12 cellular contexts compared by ENCODE assay signal in genomic region chr4:80913381-80913780, GRCh38.
A peak's percentile ranks its signal among the peaks of the same experiment; 100 is the strongest.
DNase-seq lines count a peak whose midpoint lies in the region; ATAC-seq and TF ChIP-seq lines count a peak whose summit lies in the region.
"Had no signal": no experiment of that assay in that cellular context is flagged by ENCODE, and none has a peak within 500 bp of the region (broad histone marks: within the 10 kb centered on the region; RNA-seq: fewer than 3 reads in every experiment).

No MANE protein-coding gene starts in this region.

- H3K27ac ChIP-seq in aorta (ENCODE audit: low read depth in 1 of 2, low read length in 2 of 2) = no peak overlapping the region
- H3K27ac ChIP-seq: heart right ventricle had no signal

- ATAC-seq in GM21737 (IDR thresholded peaks at IDR 0.05; ENCODE audit: unreplicated experiment) (peak; percentile 81), HG03439 (IDR thresholded peaks at IDR 0.05; ENCODE audit: unreplicated experiment) (peak; percentile 91), naive B cell (ENCODE audit: low read depth in 2 of 2) (peak; percentile 79 to 87), aorta (ENCODE audit: low FRiP score) (no peak)
- ATAC-seq: heart right ventricle; naive thymus-derived CD8-positive, alpha-beta T cell had no signal

- CTCF ChIA-PET in activated naive CD4-positive, alpha-beta T cell treated with anti-CD3 and anti-CD28 coated beads for 36 hours (lab: Charles Lee) = no interaction called here

- no peak overlapping the region for H3K27ac Mint-ChIP-seq in activated naive CD4-positive, alpha-beta T cell treated with anti-CD3 and anti-CD28 coated beads for 36 hours
- H3K27ac Mint-ChIP-seq in naive B cell = peak overlapping the region in 1 of 6 donors; percentile 13
- H3K27ac Mint-ChIP-seq: activated T-helper 1 cell treated with anti-CD3 and anti-CD28 coated beads, Interleukin-12 subunit alpha, Interleukin-12 subunit beta, Interleukin-2, Interleukin-4 antibody, amounts not matched to agents 30 ng/mL and 10 ng/mL and 1 ng/mL, durations not matched to agents 14 hours and 24 hours and 36 hours; naive thymus-derived CD8-positive, alpha-beta T cell had no signal

- intact Hi-C loops in activated naive CD4-positive, alpha-beta T cell treated with anti-CD3 and anti-CD28 coated beads for 36 hours (cut with micrococcal nuclease) = no loop called here
- intact Hi-C loops in lower leg skin (cut with DNase I; ENCODE audit: low total_unique reads) = no loop called here
- intact Hi-C loops in aorta (cut with DNase I) = no loop called here

- no peaks in the 10 kb centered on the region for H3K36me3 ChIP-seq in aorta (ENCODE audit: control insufficient read depth in 1 of 2, insufficient read depth in 2 of 2, low read length in 1 of 2)
- H3K36me3 ChIP-seq: heart right ventricle had no signal

- no peaks in the 10 kb centered on the region for H3K27me3 Mint-ChIP-seq in activated naive CD4-positive, alpha-beta T cell treated with anti-CD3 and anti-CD28 coated beads for 36 hours (ENCODE audit: low read depth)
- no peaks in the 10 kb centered on the region for H3K27me3 Mint-ChIP-seq in naive B cell

- DNase-seq in activated naive CD4-positive, alpha-beta T cell treated with anti-CD3 and anti-CD28 coated beads for 36 hours = peak; percentile 35
- DNase-seq in activated naive CD4-positive, alpha-beta T cell treated with Interleukin-2 at 50 U/mL for 16 hours = no peak
- DNase-seq in naive B cell = peak; percentile 27
- no peak for DNase-seq in lower leg skin (ENCODE audit: low spot score in 2 of 2)
- no peak for DNase-seq in aorta
- no peak for DNase-seq in dedifferentiated amniotic fluid mesenchymal stem cell (ENCODE audit: extremely low spot score)
- DNase-seq: heart right ventricle, NCI-H446 treated with DMSO at 0.1 percent for 48 hours had no signal

- 39 to 48% methylated on average over 3 of the region's 3 CpGs for WGBS in lower leg skin, 2 donors
- 80 to 83% methylated on average over 3 of the region's 3 CpGs for WGBS in aorta, 2 donors

- TF ChIP-seq POLR2A in lower leg skin (IDR thresholded peaks at IDR 0.05) = no peak

- no peak overlapping the region for H3K4me3 Mint-ChIP-seq in activated naive CD4-positive, alpha-beta T cell treated with anti-CD3 and anti-CD28 coated beads for 36 hours
- no peak overlapping the region for H3K4me3 Mint-ChIP-seq in naive B cell
- H3K4me3 Mint-ChIP-seq: activated T-helper 1 cell treated with anti-CD3 and anti-CD28 coated beads, Interleukin-12 subunit alpha, Interleukin-12 subunit beta, Interleukin-2, Interleukin-4 antibody, amounts not matched to agents 30 ng/mL and 10 ng/mL and 1 ng/mL, durations not matched to agents 14 hours and 24 hours and 36 hours; naive thymus-derived CD8-positive, alpha-beta T cell had no signal

- H3K9me3 ChIP-seq in aorta (ENCODE audit: control insufficient read depth, low read length) = no peaks in the 10 kb centered on the region

- no peak for TF ChIP-seq CTCF in lower leg skin (IDR thresholded peaks at IDR 0.05)

- no peak overlapping the region for H3K4me3 ChIP-seq in lower leg skin (ENCODE audit: low read depth, poor library complexity, severe bottlenecking)
- H3K4me3 ChIP-seq in aorta (ENCODE audit: low read length in 2 of 2) = no peak overlapping the region
- H3K4me3 ChIP-seq: heart right ventricle had no signal

- peaks cover 2% of the 10 kb centered on the region for H3K9me3 Mint-ChIP-seq in activated naive CD4-positive, alpha-beta T cell treated with anti-CD3 and anti-CD28 coated beads for 36 hours
- peaks cover 0 to 8% (median 2%) of the 10 kb centered on the region in 7 donors for H3K9me3 Mint-ChIP-seq in naive B cell

- H3K36me3 Mint-ChIP-seq in activated naive CD4-positive, alpha-beta T cell treated with anti-CD3 and anti-CD28 coated beads for 36 hours (ENCODE audit: low read depth) = no peaks in the 10 kb centered on the region
- no peaks in the 10 kb centered on the region for H3K36me3 Mint-ChIP-seq in naive B cell

- H3K4me1 Mint-ChIP-seq in activated naive CD4-positive, alpha-beta T cell treated with anti-CD3 and anti-CD28 coated beads for 36 hours (ENCODE audit: low read depth) = peaks cover 2% of the 10 kb centered on the region
- peaks cover 8 to 15% (median 10%) of the 10 kb centered on the region in 3 donors for H3K4me1 Mint-ChIP-seq in naive B cell

- no peaks in the 10 kb centered on the region for H3K4me1 ChIP-seq in aorta (ENCODE audit: control insufficient read depth in 1 of 2, insufficient read depth in 2 of 2, low read length in 2 of 2)
- H3K4me1 ChIP-seq: heart right ventricle had no signal

- no peaks in the 10 kb centered on the region for H3K27me3 ChIP-seq in aorta (ENCODE audit: control insufficient read depth in 1 of 2, insufficient read depth in 2 of 2, low read length in 1 of 2)
- H3K27me3 ChIP-seq: heart right ventricle had no signal

Comparison
In these comparisons a context has a peak if more than half of its experiments do, and no peak if none do; other contexts are left out.
1. DNase-seq: peak in activated naive CD4-positive, alpha-beta T cell treated with anti-CD3 and anti-CD28 coated beads for 36 hours (single experiment) and naive B cell (single experiment); none in activated naive CD4-positive, alpha-beta T cell treated with Interleukin-2 at 50 U/mL for 16 hours (single experiment), lower leg skin (0 of 2), aorta (0 of 2) and dedifferentiated amniotic fluid mesenchymal stem cell (single experiment).